In genomic region chr4:36573441-36573840, GRCh38 we compare ENCODE assay signal across 21 cellular contexts.
DNase-seq lines count a peak whose midpoint lies in the region; ATAC-seq, FAIRE-seq and TF ChIP-seq lines count a peak whose summit lies in the region.
"Had no signal": no experiment of that assay in that cellular context is flagged by ENCODE, and none has a peak within 500 bp of the region (broad histone marks: within the 10 kb centered on the region; RNA-seq: fewer than 3 reads in every experiment).

No MANE protein-coding gene starts in this region.

- no peak overlapping the region; the same call in 1 of the 2 replicates for H2AFZ ChIP-seq in GM12878 (ENCODE audit: control insufficient read depth, low read depth, low read length)
- H2AFZ ChIP-seq: GM23248 had no signal

- no peak overlapping the region for H3K27ac ChIP-seq in GM12878 (ENCODE audit: control insufficient read depth, insufficient read depth)
- no peak overlapping the region for H3K27ac ChIP-seq in CD8-positive, alpha-beta memory T cell (ENCODE audit: low read depth, low read length)
- H3K27ac ChIP-seq: C4-2B, GM23248 had no signal

- no peak for TF ChIP-seq CTCF in GM13977 (IDR thresholded peaks at IDR 0.05; ENCODE audit: extremely low read depth, insufficient read depth, missing control alignments)
- no peak for TF ChIP-seq CTCF in GM12878 (IDR thresholded peaks at IDR 0.05 in 2 of 3, conservative IDR thresholded peaks at IDR 0.05 in 1 of 3; ENCODE audit: control insufficient read depth in 2 of 3, extremely low read depth in 1 of 3, insufficient read depth in 1 of 3, low read depth in 3 of 3, low read length in 3 of 3)

- TF ChIP-seq EP300 in GM12878 (IDR thresholded peaks at IDR 0.05; ENCODE audit: borderline replicate concordance in 1 of 2, control insufficient read depth in 1 of 2, low read depth in 2 of 2, low read length in 2 of 2) = no peak

- H3K4me1 Mint-ChIP-seq in CD8-positive, alpha-beta memory T cell = no peaks in the 10 kb centered on the region

- ATAC-seq in GM18520 (IDR thresholded peaks at IDR 0.05; ENCODE audit: unreplicated experiment) (peak; percentile 64), GM19463 (IDR thresholded peaks at IDR 0.05; ENCODE audit: unreplicated experiment) (peak; percentile 57), GM12878 (peak; percentile 71)

- TF ChIP-seq POLR2A in GM12878 (IDR thresholded peaks at IDR 0.05; ENCODE audit: low read depth, low read length) (no peak), GM12892 (IDR thresholded peaks at IDR 0.05; ENCODE audit: low read depth, low read length) (no peak)

- 46% methylated on average over 4 of the region's 4 CpGs for WGBS in GM12878 (ENCODE audit: insufficient coverage, insufficient replicate concordance, low lambda C conversion rate, missing lambda C conversion rate)

- H3K27me3 Mint-ChIP-seq in CD8-positive, alpha-beta memory T cell = peaks cover 7 to 14% of the 10 kb centered on the region in 2 donors

- no peak for TF ChIP-seq RAD21 in GM12878 (IDR thresholded peaks at IDR 0.05; ENCODE audit: insufficient read depth, low read depth, low read length)

- no peak overlapping the region for H3K4me2 ChIP-seq in GM12878 (ENCODE audit: control insufficient read depth, insufficient read depth)

- POLR2A ChIA-PET in GM12878 (lab: Charles Lee) = no interaction called here
- POLR2A ChIA-PET in CD8-positive, alpha-beta memory T cell (lab: Charles Lee) = no interaction called here

- no peaks in the 10 kb centered on the region for H3K79me2 ChIP-seq in GM12878 (ENCODE audit: control insufficient read depth, insufficient read depth, low read length)

- no peak overlapping the region for H3K4me3 ChIP-seq in GM12878
- no peak overlapping the region for H3K4me3 ChIP-seq in CD8-positive, alpha-beta memory T cell (ENCODE audit: low read length)
- H3K4me3 ChIP-seq: GM23248, HAP-1 had no signal

- DNase-seq in GM13977 (ENCODE audit: low spot score) (peak; percentile 22), GM12878 (ENCODE audit: low read depth, low spot score) (no peak), AML-193 (lab: John Stamatoyannopoulos, UW) (no peak), anterior cingulate cortex (lab: John Stamatoyannopoulos, UW) (no peak), GM12892 (ENCODE audit: insufficient read length) (no peak)
- no peak for DNase-seq in CD8-positive, alpha-beta memory T cell
- DNase-seq: ACHN; CD4-positive, alpha-beta T cell; DMS153; DMS79; GDM1; GM23248; Kasumi-1; KG1 had no signal

- H3K36me3 Mint-ChIP-seq in CD8-positive, alpha-beta memory T cell = no peaks in the 10 kb centered on the region

- peak; percentile 69 for FAIRE-seq in GM12878 (lab: Jason Lieb, UNC)
- no peak for FAIRE-seq in GM12892 (lab: Jason Lieb, UNC)
- FAIRE-seq: A204.1, GM12891, GM18507 had no signal

- in situ Hi-C loops in GM13977 (cut with MboI; ENCODE audit: low pct_unique_long_range_greater_than_20kb, low sequenced_read_pairs, unreplicated experiment) (no loop called here), GM12878 (cut with MboI) (no loop called here)

- no peak overlapping the region for H3K4me3 Mint-ChIP-seq in CD8-positive, alpha-beta memory T cell
- H3K4me3 Mint-ChIP-seq: CD4-positive, alpha-beta T cell had no signal

- no TSS peak for BruUV-seq in GM12878 (replicated peaks; lab: Mats Ljungman, UMichigan)

- H3K9me3 Mint-ChIP-seq in CD8-positive, alpha-beta memory T cell = peaks cover 0 to 19% (median 11%) of the 10 kb centered on the region in 5 donors

- H3K27ac Mint-ChIP-seq in CD8-positive, alpha-beta memory T cell = no peak overlapping the region
- H3K27ac Mint-ChIP-seq: CD4-positive, alpha-beta T cell had no signal

- H4K20me1 ChIP-seq in GM12878 (ENCODE audit: control insufficient read depth, insufficient read depth) = no peaks in the 10 kb centered on the region

- RAD21 ChIA-PET in GM12878 (lab: Charles Lee; ENCODE audit: unreplicated experiment) = interaction anchor here (2.5 kb wide), 1 partner anchor 21 kb away, joined by 7 read pairs; no protein-coding TSS in a partner anchor

- H3K9me3 ChIP-seq in GM12878 (replicated peaks; ENCODE audit: control insufficient read depth, insufficient read depth, low read length) = peaks cover 1% of the 10 kb centered on the region; the same call in 2 of the 3 replicates
- H3K9me3 ChIP-seq in CD8-positive, alpha-beta memory T cell (ENCODE audit: low read length) = no peaks in the 10 kb centered on the region
- H3K9me3 ChIP-seq: HAP-1 had no signal

- SMC1A ChIA-PET in GM12878 (lab: Charles Lee; ENCODE audit: uncharacterized antibody, unreplicated experiment) = interaction anchor here (1.9 kb wide), 1 partner anchor 22 kb away, joined by 8 read pairs; no protein-coding TSS in a partner anchor

- CTCF ChIA-PET in GM12878 (lab: Yijun Ruan, JAX) = no interaction called here
- CTCF ChIA-PET in CD8-positive, alpha-beta memory T cell (lab: Charles Lee) = no interaction called here

- intact Hi-C loops in GM12878 (cut with micrococcal nuclease; ENCODE audit: unreplicated experiment) = no loop called here

- no peaks in the 10 kb centered on the region for H3K4me1 ChIP-seq in GM12878 (ENCODE audit: control insufficient read depth, insufficient read depth, low read length)
- no peaks in the 10 kb centered on the region for H3K4me1 ChIP-seq in CD8-positive, alpha-beta memory T cell (ENCODE audit: insufficient read depth, low read length)
- H3K4me1 ChIP-seq: HAP-1 had no signal

- H3K9ac ChIP-seq in GM12878 (ENCODE audit: control insufficient read depth, insufficient read depth, low read length) = no peak overlapping the region
- H3K9ac ChIP-seq: GM23248 had no signal

- H3K36me3 ChIP-seq in GM12878 (ENCODE audit: control insufficient read depth in 2 of 2, insufficient read depth in 2 of 2, low read length in 1 of 2) = no peaks in the 10 kb centered on the region
- H3K36me3 ChIP-seq in CD8-positive, alpha-beta memory T cell (ENCODE audit: insufficient read depth, low read length) = no peaks in the 10 kb centered on the region
- H3K36me3 ChIP-seq: HAP-1 had no signal

- no peaks in the 10 kb centered on the region for H3K27me3 ChIP-seq in GM12878 (replicated peaks in 1 of 2; ENCODE audit: control insufficient read depth in 2 of 2, insufficient read depth in 2 of 2, low read length in 1 of 2)
- no peaks in the 10 kb centered on the region for H3K27me3 ChIP-seq in CD8-positive, alpha-beta memory T cell (ENCODE audit: insufficient read depth, low read length, poor library complexity, severe bottlenecking)

TF ChIP-seq in GM12878, 131 proteins besides CTCF, POLR2A, EP300 and RAD21 (continues in another document):
- peak; percentile 45 for TF ChIP-seq ATF2 (IDR thresholded peaks at IDR 0.05; ENCODE audit: low read length)
- peak; percentile 83; the same call in 1 of the 2 replicates for TF ChIP-seq TCF12 (IDR thresholded peaks at IDR 0.05; ENCODE audit: low read depth, low read length)
- TF ChIP-seq RUNX3 (IDR thresholded peaks at IDR 0.05; ENCODE audit: low read length) = peak; percentile 31; the same call in 1 of the 2 replicates
- 0 out of 2 replicates have a peak, but pooled peaks have one; percentile 14 for TF ChIP-seq RELB (IDR thresholded peaks at IDR 0.05; ENCODE audit: low read depth)
- peak; percentile 30; the same call in 1 of the 2 replicates for TF ChIP-seq BCL11A (IDR thresholded peaks at IDR 0.05; ENCODE audit: low read depth, low read length)
- TF ChIP-seq CHD4 (IDR thresholded peaks at IDR 0.05) = no peak
- TF ChIP-seq MEF2B (IDR thresholded peaks at IDR 0.05; ENCODE audit: partially characterized antibody, poor library complexity, severe bottlenecking) = peak; percentile 51
